Comparison of ENCODE assay signal across 29 cellular contexts in the genomic region with DNA sequence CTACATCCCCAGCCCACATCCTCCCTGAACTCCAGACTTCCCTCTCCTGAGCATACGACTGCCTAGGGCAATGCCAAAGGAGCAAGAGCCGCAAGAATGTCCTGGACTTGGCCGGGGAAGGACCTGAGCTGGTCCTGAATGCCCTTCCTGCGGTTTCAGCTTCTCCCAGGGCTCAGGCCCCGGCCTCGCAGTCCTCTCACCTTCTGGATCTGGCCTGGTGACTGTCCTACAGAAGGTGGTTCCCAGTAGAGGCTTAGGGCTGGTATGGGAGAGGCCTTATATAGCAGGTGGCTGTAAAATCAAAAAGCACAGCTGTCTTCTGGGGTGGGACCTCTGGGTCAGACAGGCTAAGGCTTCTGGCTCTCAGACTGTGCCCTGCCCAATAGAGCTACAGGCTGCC. TPM values are rescaled to one million over a fixed set of nuclear protein-coding genes. Genes with fewer than 3 reads are reported as not detected.
"Had no signal": no experiment of that assay in that cellular context is flagged by ENCODE, and none has a peak within 500 bp of the region (broad histone marks: within the 10 kb centered on the region; RNA-seq: fewer than 3 reads in every experiment).

A gene with protein sequence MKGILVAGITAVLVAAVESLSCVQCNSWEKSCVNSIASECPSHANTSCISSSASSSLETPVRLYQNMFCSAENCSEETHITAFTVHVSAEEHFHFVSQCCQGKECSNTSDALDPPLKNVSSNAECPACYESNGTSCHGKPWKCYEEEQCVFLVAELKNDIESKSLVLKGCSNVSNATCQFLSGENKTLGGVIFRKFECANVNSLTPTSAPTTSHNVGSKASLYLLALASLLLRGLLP (minus strand): TSS at position 255 of the 400 bp plus-strand sequence. CDS start 4,678 bp downstream, outside the sequence.

- H3K27me3 ChIP-seq: body of pancreas, foreskin keratinocyte, heart left ventricle, left lung, neural progenitor cell, right lobe of liver, upper lobe of left lung had no signal

- ATAC-seq: activated T-cell treated with anti-CD3 and anti-CD28 coated beads, Interleukin-2, amount 50 U/mL, for 72 hours; body of pancreas; esophagus mucosa; foreskin keratinocyte; heart left ventricle; left lung; naive thymus-derived CD8-positive, alpha-beta T cell; right lobe of liver; stimulated activated effector memory CD8-positive, alpha-beta T cell treated with anti-CD3 and anti-CD28 coated beads, Interleukin-12 subunit alpha, Interleukin-12 subunit beta, amount 100 ng/mL, for 72 hours had no signal

- H3K4me1 ChIP-seq: foreskin keratinocyte, left lung, neural progenitor cell had no signal

- H3K27ac ChIP-seq: coronary artery, foreskin keratinocyte, heart left ventricle, neural progenitor cell, right lobe of liver, skin epidermis, upper lobe of left lung had no signal

- H3K4me3 ChIP-seq: body of pancreas, coronary artery, heart left ventricle, left lung, lung, neural progenitor cell, right lobe of liver, skin epidermis, upper lobe of left lung had no signal

- H3K9me3 ChIP-seq: body of pancreas, heart left ventricle, left lung, right lobe of liver, upper lobe of left lung had no signal

- H3K36me3 ChIP-seq: heart left ventricle, left lung, neural progenitor cell, right lobe of liver, upper lobe of left lung had no signal

- DNase-seq: activated CD4-positive, alpha-beta T cell treated with anti-CD3 and anti-CD28 coated beads for 4 hours; activated CD4-positive, alpha-beta T cell treated with anti-CD3 and anti-CD28 coated beads, Interleukin-2, amount 50 U/mL, for 4 hours; activated CD4-positive, CD25-positive, alpha-beta regulatory T cell; activated effector memory CD4-positive, alpha-beta T cell treated with Interleukin-2 at 50 U/mL for 16 hours; activated naive CD4-positive, alpha-beta T cell treated with Interleukin-2 at 50 U/mL for 16 hours; activated T-cell treated with anti-CD3 and anti-CD28 coated beads for 4 hours; activated T-cell treated with anti-CD3 and anti-CD28 coated beads, Interleukin-2, amount 50 U/mL, for 72 hours; aorta; body of pancreas; foreskin keratinocyte; heart left ventricle; hypothalamus; left lung; mesendoderm; naive thymus-derived CD8-positive, alpha-beta T cell; stimulated activated CD4-positive, alpha-beta T cell treated with anti-CD3 and anti-CD28 coated beads, Interleukin-4, amount 100 ng/mL, for 24 hours; upper lobe of left lung had no signal

RNA-seq across cellular contexts. Expression of the gene that starts here (rescaled TPM):
- total RNA-seq: activated T-cell treated with anti-CD3 and anti-CD28 coated beads, Interleukin-2, amount 50 U/mL, for 72 hours; aorta; body of pancreas; esophagus mucosa; foreskin keratinocyte; heart left ventricle; kidney epithelial cell; left lung; lung; mononuclear cell; naive thymus-derived CD8-positive, alpha-beta T cell; omental fat pad; right lobe of liver; subcutaneous adipose tissue; T-helper 1 cell treated with Interleukin-12 subunit alpha and Interleukin-12 subunit beta and Interleukin-4 antibody, amounts not matched to agents 30 ng/mL and 1 ng/mL, for 36 hours; upper lobe of left lung had no signal
